Comparison of ENCODE assay signal across 11 cellular contexts in genomic region chr5:35876922-35877321, GRCh38. TPM values are rescaled to one million over a fixed set of nuclear protein-coding genes. Genes with fewer than 3 reads are reported as not detected.
DNase-seq lines count a peak whose midpoint lies in the region; ATAC-seq and TF ChIP-seq lines count a peak whose summit lies in the region.
"Had no signal": no experiment of that assay in that cellular context is flagged by ENCODE, and none has a peak within 500 bp of the region (broad histone marks: within the 10 kb centered on the region; RNA-seq: fewer than 3 reads in every experiment).

No MANE protein-coding gene starts in this region.

- POLR2A ChIA-PET in RWPE1 (lab: Yijun Ruan, JAX; ENCODE audit: low non-redundant PET) = no interaction called here

- TF ChIP-seq CTCF in RWPE1 (conservative IDR thresholded peaks at IDR 0.05; ENCODE audit: low read depth) (no peak), glutamatergic neuron (IDR thresholded peaks at IDR 0.05; ENCODE audit: partially characterized antibody, unreplicated experiment) (no peak)

- H3K27me3 Mint-ChIP-seq in activated T-cell treated with anti-CD3 and anti-CD28 coated beads, Interleukin-2, amount 50 U/mL, for 4 hours (ENCODE audit: low read depth) = no peaks in the 10 kb centered on the region
- H3K27me3 Mint-ChIP-seq in glutamatergic neuron (ENCODE audit: unreplicated experiment) = no peaks in the 10 kb centered on the region
- H3K27me3 Mint-ChIP-seq: B cell had no signal

- H3K9me3 Mint-ChIP-seq in activated T-cell treated with anti-CD3 and anti-CD28 coated beads, Interleukin-2, amount 50 U/mL, for 4 hours = peaks cover 24% of the 10 kb centered on the region
- no peaks in the 10 kb centered on the region for H3K9me3 Mint-ChIP-seq in glutamatergic neuron (ENCODE audit: unreplicated experiment)

- no peak overlapping the region for H3K27ac ChIP-seq in RWPE1

- DNase-seq in activated T-cell treated with anti-CD3 and anti-CD28 coated beads, Interleukin-2, amount 50 U/mL, for 4 hours = no peak
- no peak for DNase-seq in activated T-cell treated with anti-CD3 and anti-CD28 coated beads, Interleukin-2, amount 50 U/mL, for 48 hours
- peak; percentile 77 for DNase-seq in RWPE1 (ENCODE audit: low spot score)
- peak; percentile 26 for DNase-seq in fibroblast of gingiva (ENCODE audit: low read depth)
- peak; percentile 52 for DNase-seq in stromal cell of bone marrow (ENCODE audit: low read depth)
- DNase-seq in cortex of kidney (lab: John Stamatoyannopoulos, UW) = no peak
- no peak for DNase-seq in glutamatergic neuron
- DNase-seq: MG63, NCI-H69 had no signal

- H3K4me3 Mint-ChIP-seq in activated T-cell treated with anti-CD3 and anti-CD28 coated beads, Interleukin-2, amount 50 U/mL, for 4 hours = no peak overlapping the region
- H3K4me3 Mint-ChIP-seq in glutamatergic neuron (ENCODE audit: unreplicated experiment) = no peak overlapping the region
- H3K4me3 Mint-ChIP-seq: B cell had no signal

- peak; percentile 66 to 73 for ATAC-seq in activated T-cell treated with anti-CD3 and anti-CD28 coated beads, Interleukin-2, amount 50 U/mL, for 4 hours
- ATAC-seq in HG02981 (IDR thresholded peaks at IDR 0.05; ENCODE audit: unreplicated experiment) = no peak

- no peak overlapping the region for H3K27ac Mint-ChIP-seq in glutamatergic neuron (ENCODE audit: unreplicated experiment)
- H3K27ac Mint-ChIP-seq: B cell had no signal

- peaks cover 74% of the 10 kb centered on the region for H3K36me3 Mint-ChIP-seq in activated T-cell treated with anti-CD3 and anti-CD28 coated beads, Interleukin-2, amount 50 U/mL, for 4 hours (ENCODE audit: insufficient read depth)
- H3K36me3 Mint-ChIP-seq in glutamatergic neuron (ENCODE audit: unreplicated experiment) = no peaks in the 10 kb centered on the region

- CTCF ChIA-PET in RWPE1 (lab: Yijun Ruan, JAX) = interaction anchor here (0.9 kb wide), 1 partner anchor 48 kb away, joined by 3 read pairs; no protein-coding TSS in a partner anchor

- H3K4me1 Mint-ChIP-seq in activated T-cell treated with anti-CD3 and anti-CD28 coated beads, Interleukin-2, amount 50 U/mL, for 4 hours (ENCODE audit: low read depth) = peaks cover 80% of the 10 kb centered on the region
- no peaks in the 10 kb centered on the region for H3K4me1 Mint-ChIP-seq in glutamatergic neuron (ENCODE audit: low read depth, unreplicated experiment)

RNA-seq across cellular contexts. Expression of gene IL7R, which starts 20.2 kb away (rescaled TPM):
- total RNA-seq in activated T-cell treated with anti-CD3 and anti-CD28 coated beads, Interleukin-2, amount 50 U/mL, for 4 hours = 10 to 100 TPM; 53.5 to 65.8 (median 54.7) TPM
- not detected for total RNA-seq in glutamatergic neuron (ENCODE audit: unreplicated experiment)

Comparison
In these comparisons a context has a peak if more than half of its experiments do, and no peak if none do; other contexts are left out.
1. DNase-seq: peak in RWPE1 (single experiment), fibroblast of gingiva (single experiment) and stromal cell of bone marrow (single experiment); none in activated T-cell treated with anti-CD3 and anti-CD28 coated beads, Interleukin-2, amount 50 U/mL, for 4 hours (single experiment), activated T-cell treated with anti-CD3 and anti-CD28 coated beads, Interleukin-2, amount 50 U/mL, for 48 hours (0 of 2), cortex of kidney (single experiment) and glutamatergic neuron (single experiment).
2. RNA of gene IL7R, which starts 20.2 kb away (total RNA-seq): 53.5 to 65.8 TPM in activated T-cell treated with anti-CD3 and anti-CD28 coated beads, Interleukin-2, amount 50 U/mL, for 4 hours; not detected in glutamatergic neuron (single experiment); every median in the first group is over 10 times any median in the second.